8 cellular contexts compared by ENCODE assay signal in the genomic region with DNA sequence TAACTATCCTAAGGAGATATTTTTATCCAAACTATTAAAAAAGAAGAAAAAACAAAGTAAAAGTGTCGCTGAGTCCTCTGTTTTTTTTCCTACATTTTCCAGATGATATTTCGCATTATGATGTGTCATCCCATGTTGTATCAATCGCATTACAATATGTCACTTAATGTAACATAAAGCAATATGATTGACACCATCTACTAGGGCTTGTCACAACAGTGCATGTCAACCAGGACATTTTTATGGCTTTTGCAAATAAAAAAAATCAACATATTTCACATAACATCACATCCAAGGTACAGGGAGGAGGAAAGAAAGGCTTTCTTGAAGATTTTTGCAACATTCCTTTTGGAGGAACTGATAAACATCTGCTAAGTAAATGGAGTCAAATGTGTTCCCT.
"Had no signal": no experiment of that assay in that cellular context is flagged by ENCODE, and none has a peak within 500 bp of the region (broad histone marks: within the 10 kb centered on the region; RNA-seq: fewer than 3 reads in every experiment).

No MANE protein-coding gene starts in this region.

- DNase-seq: GDM1, GF-D8 had no signal

- ATAC-seq: GM12878 had no signal

- FAIRE-seq: G401.6, GM12878, GM12891, GM12892, GM18507, GM19239 had no signal

- H3K4me3 ChIP-seq: GM12878 had no signal
